In genomic region chr20:62927128-62927705, GRCh38 we compare ENCODE assay signal across 8 cellular contexts. TPM values are rescaled to one million over a fixed set of nuclear protein-coding genes. Genes with fewer than 3 reads are reported as not detected.
DNase-seq lines count a peak whose midpoint lies in the region; ATAC-seq and TF ChIP-seq lines count a peak whose summit lies in the region.

No MANE protein-coding gene starts in this region.

- CTCF ChIA-PET in CD8-positive, alpha-beta memory T cell (lab: Charles Lee), result interaction anchor here (1.1 to 4.5 kb wide), 7 partner anchors 10 to 27 kb away, joined by 3 to 38 read pairs (median 6); partner anchors contain the start of genes GID8 and SLC17A9

- H3K36me3 ChIP-seq in CD8-positive, alpha-beta memory T cell (ENCODE audit: insufficient read depth, low read length), result no peaks in the 10 kb centered on the region
- no peaks in the 10 kb centered on the region for H3K36me3 ChIP-seq in ovary

- peak overlapping the region; percentile 91 to 98 (median 94) for H3K4me3 Mint-ChIP-seq in CD8-positive, alpha-beta memory T cell

- H3K4me1 ChIP-seq in CD8-positive, alpha-beta memory T cell (ENCODE audit: insufficient read depth, low read length), result peaks cover 59% of the 10 kb centered on the region
- H3K4me1 ChIP-seq in ovary (ENCODE audit: insufficient read depth), result peaks cover 28% of the 10 kb centered on the region

- no peaks in the 10 kb centered on the region for H3K27me3 ChIP-seq in CD8-positive, alpha-beta memory T cell (ENCODE audit: insufficient read depth, low read length, poor library complexity, severe bottlenecking)
- H3K27me3 ChIP-seq in ovary, result no peaks in the 10 kb centered on the region

- no peak for TF ChIP-seq POLR2A in ovary (IDR thresholded peaks at IDR 0.05)

- peaks cover 0 to 1% of the 10 kb centered on the region in 2 donors for H3K27me3 Mint-ChIP-seq in CD8-positive, alpha-beta memory T cell

- POLR2A ChIA-PET in CD8-positive, alpha-beta memory T cell (lab: Charles Lee), result interaction anchor here (0.7 to 4.4 kb wide), 5 partner anchors 8 to 66 kb away, joined by 3 to 30 read pairs (median 5); partner anchors contain the start of genes GID8 and TCFL5

- intact Hi-C loops in ovary (cut with DNase I), result no loop called here

- peaks cover 0 to 18% (median 1%) of the 10 kb centered on the region in 3 donors for H3K36me3 Mint-ChIP-seq in CD8-positive, alpha-beta memory T cell

- TF ChIP-seq EP300 in ovary (IDR thresholded peaks at IDR 0.05), result no peak

- H3K4me3 ChIP-seq in CD8-positive, alpha-beta memory T cell (ENCODE audit: low read length), result peak overlapping the region; percentile 63
- H3K4me3 ChIP-seq in epithelial cell of esophagus (ENCODE audit: low read length) (peak overlapping the region; percentile 93), ovary (peak overlapping the region; percentile 76)

- H3K9me3 Mint-ChIP-seq in CD8-positive, alpha-beta memory T cell, result no peaks in the 10 kb centered on the region

- TF ChIP-seq CTCF in epithelial cell of esophagus (IDR thresholded peaks at IDR 0.05; ENCODE audit: insufficient read depth, low read depth, low read length, missing control alignments) (no peak), ovary (IDR thresholded peaks at IDR 0.05) (no peak), omental fat pad (IDR thresholded peaks at IDR 0.05) (no peak)

- no peaks in the 10 kb centered on the region for H3K9me3 ChIP-seq in CD8-positive, alpha-beta memory T cell (ENCODE audit: low read length)
- no peaks in the 10 kb centered on the region for H3K9me3 ChIP-seq in ovary

- peaks cover 60 to 75% (median 69%) of the 10 kb centered on the region in 3 donors for H3K4me1 Mint-ChIP-seq in CD8-positive, alpha-beta memory T cell

- no peak for DNase-seq in CD8-positive, alpha-beta memory T cell
- peak; percentile 24 for DNase-seq in OCI-M1 (lab: John Stamatoyannopoulos, UW)
- no peak for DNase-seq in epithelial cell of esophagus (ENCODE audit: low read depth)
- DNase-seq in ovary, result no peak
- no peak for DNase-seq in GM19238 (ENCODE audit: insufficient read length, low spot score)
- no peak for DNase-seq in omental fat pad (ENCODE audit: low spot score)
- no peak for DNase-seq in NCI-H2171 treated with DMSO at 0.1 percent for 48 hours (lab: John Stamatoyannopoulos, UW)

- 71 to 76% (median 72%) methylated on average over 12 of the region's 12 CpGs for WGBS in ovary, 3 donors

- no peak for ATAC-seq in HG02571 (IDR thresholded peaks at IDR 0.05; ENCODE audit: unreplicated experiment)
- no peak for ATAC-seq in omental fat pad (ENCODE audit: low FRiP score)

- peak overlapping the region; percentile 85 to 98 (median 92) for H3K27ac Mint-ChIP-seq in CD8-positive, alpha-beta memory T cell

- H3K27ac ChIP-seq in CD8-positive, alpha-beta memory T cell (ENCODE audit: low read depth, low read length), result peak overlapping the region; percentile 41
- H3K27ac ChIP-seq in ovary, result peak overlapping the region in 1 of 2 donors; percentile 96

RNA-seq across cellular contexts. Expression of gene DIDO1, which starts 0.9 kb away (rescaled TPM):
- 10 to 100 TPM; 55.3 to 57.3 TPM for total RNA-seq in CD8-positive, alpha-beta memory T cell
- 39.0 TPM for polyA plus RNA-seq in CD8-positive, alpha-beta memory T cell
- 10 to 100 TPM; 49.4 to 82.2 (median 69.8) TPM for total RNA-seq in ovary
- 10 to 100 TPM; 42.9 to 47.0 TPM for polyA plus RNA-seq in ovary
- 10 to 100 TPM; 40.6 to 64.4 (median 54.1) TPM for total RNA-seq in omental fat pad

RNA-seq across cellular contexts. Expression of gene GID8, which starts 10.7 kb away (rescaled TPM):
- total RNA-seq in CD8-positive, alpha-beta memory T cell, result 10 to 100 TPM; 44.9 to 45.5 TPM
- 19.0 TPM for polyA plus RNA-seq in CD8-positive, alpha-beta memory T cell
- total RNA-seq in ovary (10 to 100 TPM; 23.6 to 54.3 (median 47.0) TPM), omental fat pad (10 to 100 TPM; 21.7 to 33.4 (median 25.5) TPM)
- 10 to 100 TPM; 26.5 to 30.1 TPM for polyA plus RNA-seq in ovary

RNA-seq across cellular contexts. Expression of gene SLC17A9, which starts 25.3 kb away (rescaled TPM):
- total RNA-seq in CD8-positive, alpha-beta memory T cell, result 10 to 100 TPM; 26.4 to 26.8 TPM
- 1.0 TPM for polyA plus RNA-seq in CD8-positive, alpha-beta memory T cell
- total RNA-seq in ovary, result 1 to 10 TPM; 1.8 to 7.7 (median 4.8) TPM
- 1 to 10 TPM in 1 of 2 donors, under 1 TPM in 1; 0.68 to 2.6 TPM for polyA plus RNA-seq in ovary
- total RNA-seq in omental fat pad, result 10 to 100 TPM in 1 of 4 donors, 1 to 10 TPM in 3; 1.6 to 10.7 (median 2.5) TPM
